8 cellular contexts compared by ENCODE assay signal in genomic region chr19:22533761-22534160, GRCh38.
"Had no signal": no experiment of that assay in that cellular context is flagged by ENCODE, and none has a peak within 500 bp of the region (broad histone marks: within the 10 kb centered on the region; RNA-seq: fewer than 3 reads in every experiment).

No MANE protein-coding gene starts in this region.

- H3K4me3 ChIP-seq: HAP-1 had no signal

- DNase-seq: GOT3, H7, IMR-90, KBM-7 had no signal

- H3K9me3 ChIP-seq: HAP-1 had no signal

- H3K36me3 ChIP-seq: HAP-1 had no signal

- H3K27ac ChIP-seq: KMS-11 had no signal

- H3K4me2 ChIP-seq: KMS-11 had no signal

- H3K9ac ChIP-seq: KMS-11 had no signal

- H3K4me1 ChIP-seq: HAP-1 had no signal

- ATAC-seq: HCT116 had no signal

- FAIRE-seq: HTR-8/SVneo had no signal
